Comparison of ENCODE assay signal across 19 cellular contexts in genomic region chr3:144073698-144074097, GRCh38.
"Had no signal": no experiment of that assay in that cellular context is flagged by ENCODE, and none has a peak within 500 bp of the region (broad histone marks: within the 10 kb centered on the region; RNA-seq: fewer than 3 reads in every experiment).

No MANE protein-coding gene starts in this region.

- H3K4me3 ChIP-seq: coronary artery, esophagus squamous epithelium, gastroesophageal sphincter, ovary, prostate gland, tibial artery had no signal

- H3K4me1 Mint-ChIP-seq: activated CD4-positive, alpha-beta T cell treated with anti-CD3 and anti-CD28 coated beads, Interleukin-2, amount 10 ng/mL, durations not matched to agents 7 days and 5 days; nephron had no signal

- H3K4me1 ChIP-seq: gastroesophageal sphincter, prostate gland, tibial artery had no signal

- H3K27me3 Mint-ChIP-seq: activated naive CD8-positive, alpha-beta T cell; stimulated activated naive CD8-positive, alpha-beta T cell treated with anti-CD3 and anti-CD28 coated beads, Interleukin-15, Interleukin-2, amounts not matched to agents 100 ng/mL and 50 ng/mL, for 24 hours had no signal

- H3K27ac ChIP-seq: coronary artery, esophagus squamous epithelium, gastroesophageal sphincter, neutrophil, ovary, prostate gland, tibial artery, WERI-Rb-1 had no signal

- H3K4me3 Mint-ChIP-seq: activated CD4-positive, alpha-beta T cell treated with anti-CD3 and anti-CD28 coated beads, Interleukin-2, amount 10 ng/mL, durations not matched to agents 7 days and 5 days; activated naive CD8-positive, alpha-beta T cell; nephron; stimulated activated naive CD8-positive, alpha-beta T cell treated with anti-CD3 and anti-CD28 coated beads, Interleukin-15, Interleukin-2, amounts not matched to agents 100 ng/mL and 50 ng/mL, for 24 hours; T-helper 2 cell treated with Interferon-gamma antibody and Interleukin-4, amounts not matched to agents 5 μg/mL and 100 μg/mL, for 36 hours had no signal

- H3K27ac Mint-ChIP-seq: activated CD4-positive, alpha-beta T cell treated with anti-CD3 and anti-CD28 coated beads, Interleukin-2, amount 10 ng/mL, durations not matched to agents 7 days and 5 days; activated naive CD8-positive, alpha-beta T cell; nephron; stimulated activated naive CD8-positive, alpha-beta T cell treated with anti-CD3 and anti-CD28 coated beads, Interleukin-15, Interleukin-2, amounts not matched to agents 100 ng/mL and 50 ng/mL, for 24 hours; T-helper 2 cell treated with Interferon-gamma antibody and Interleukin-4, amounts not matched to agents 5 μg/mL and 100 μg/mL, for 36 hours had no signal

- DNase-seq: activated CD4-positive, alpha-beta T cell treated with anti-CD3 and anti-CD28 coated beads, Interleukin-2, amount 10 ng/mL, durations not matched to agents 7 days and 5 days; activated CD4-positive, CD25-positive, alpha-beta regulatory T cell treated with anti-CD3 and anti-CD28 coated beads, Interleukin-2, amount 50 U/mL, for 72 hours; activated T-cell treated with anti-CD3 and anti-CD28 coated beads, Interleukin-2, amount 50 U/mL, for 1 hour; cerebellar nuclear complex; esophagus squamous epithelium; head of caudate nucleus; left ventricle myocardium superior; ovary; stimulated activated CD4-positive, alpha-beta T cell treated with anti-CD3 and anti-CD28 coated beads, Interleukin-12 subunit alpha, Interleukin-12 subunit beta, amount 100 ng/mL, for 4 hours; tibial artery; WERI-Rb-1 had no signal

- H3K27me3 ChIP-seq: esophagus squamous epithelium, gastroesophageal sphincter, neutrophil, ovary, tibial artery had no signal

- H3K36me3 Mint-ChIP-seq: activated naive CD8-positive, alpha-beta T cell had no signal

- H3K9me3 ChIP-seq: ovary, prostate gland had no signal

- H3K36me3 ChIP-seq: esophagus squamous epithelium, gastroesophageal sphincter, neutrophil, ovary, prostate gland, tibial artery, WERI-Rb-1 had no signal
